In genomic region chr17:81910840-81911276, GRCh38 we compare ENCODE assay signal across 9 cellular contexts. TPM values are rescaled to one million over a fixed set of nuclear protein-coding genes. Genes with fewer than 3 reads are reported as not detected.
DNase-seq lines count a peak whose midpoint lies in the region; ATAC-seq, FAIRE-seq and TF ChIP-seq lines count a peak whose summit lies in the region.
"Had no signal": no experiment of that assay in that cellular context is flagged by ENCODE, and none has a peak within 500 bp of the region (broad histone marks: within the 10 kb centered on the region; RNA-seq: fewer than 3 reads in every experiment).

No MANE protein-coding gene starts in this region.

- H3K27me3 Mint-ChIP-seq in activated CD4-positive, alpha-beta T cell treated with anti-CD3 and anti-CD28 coated beads, Interleukin-2, amount 10 ng/mL, durations not matched to agents 24 days and 14 days, result no peaks in the 10 kb centered on the region

- no peaks in the 10 kb centered on the region for H3K9me3 ChIP-seq in SK-N-SH

- peak overlapping the region; percentile 85 to 96 for H3K4me3 ChIP-seq in SK-N-SH (ENCODE audit: low read depth in 2 of 2, low read length in 1 of 2)
- H3K4me3 ChIP-seq in foreskin fibroblast (ENCODE audit: low read depth in 1 of 2, low read length in 2 of 2), result peak overlapping the region; percentile 74 to 81
- peak overlapping the region; percentile 73 for H3K4me3 ChIP-seq in retinal pigment epithelial cell (ENCODE audit: low read length)

- H4K20me1 ChIP-seq in SK-N-SH (ENCODE audit: insufficient read depth), result peaks cover 22% of the 10 kb centered on the region

- peak overlapping the region; percentile 86 for H3K4me3 Mint-ChIP-seq in activated CD4-positive, alpha-beta T cell treated with anti-CD3 and anti-CD28 coated beads, Interleukin-2, amount 10 ng/mL, durations not matched to agents 24 days and 14 days

- H3K27ac Mint-ChIP-seq in activated CD4-positive, alpha-beta T cell treated with anti-CD3 and anti-CD28 coated beads, Interleukin-2, amount 10 ng/mL, durations not matched to agents 24 days and 14 days, result peak overlapping the region; percentile 62

- peak overlapping the region; percentile 71 for H3K9ac ChIP-seq in SK-N-SH

- peak overlapping the region in 1 of 2 experiments; percentile 44; a peak in 1 of 4 replicates for H3K27ac ChIP-seq in SK-N-SH (ENCODE audit: low read depth in 2 of 2, low read length in 1 of 2)

- no peak for TF ChIP-seq EP300 in SK-N-SH (IDR thresholded peaks at IDR 0.05; ENCODE audit: borderline replicate concordance in 1 of 2, low read depth in 1 of 2, low read length in 1 of 2)

- no peak for DNase-seq in activated CD4-positive, alpha-beta T cell treated with anti-CD3 and anti-CD28 coated beads, Interleukin-2, amount 10 ng/mL, durations not matched to agents 24 days and 14 days
- no peak for DNase-seq in activated CD4-positive, alpha-beta T cell treated with anti-CD3 and anti-CD28 coated beads, Interleukin-2, amount 50 U/mL, for 48 hours
- DNase-seq in SK-N-SH (no peak), foreskin fibroblast (peak in 1 of 2 donors; percentile 43), retinal pigment epithelial cell (ENCODE audit: low read depth) (no peak), GM19240 (ENCODE audit: insufficient read length, low spot score) (no peak), GM19239 (ENCODE audit: insufficient read length, low spot score) (no peak)

- H3K79me2 ChIP-seq in SK-N-SH (ENCODE audit: insufficient read depth), result peaks cover 17% of the 10 kb centered on the region

- POLR2A ChIA-PET in SK-N-SH (lab: Yijun Ruan, JAX), result interaction anchor here (0.6 to 1.7 kb wide), 2 partner anchors 9 to 44 kb away, joined by 3 to 6 read pairs; no protein-coding TSS in a partner anchor

- peaks cover 10% of the 10 kb centered on the region for H3K4me1 Mint-ChIP-seq in activated CD4-positive, alpha-beta T cell treated with anti-CD3 and anti-CD28 coated beads, Interleukin-2, amount 10 ng/mL, durations not matched to agents 24 days and 14 days

- no peaks in the 10 kb centered on the region for H3K9me3 Mint-ChIP-seq in activated CD4-positive, alpha-beta T cell treated with anti-CD3 and anti-CD28 coated beads, Interleukin-2, amount 10 ng/mL, durations not matched to agents 24 days and 14 days

- FAIRE-seq in GM19239 (lab: Jason Lieb, UNC), result no peak
- FAIRE-seq: endometrium had no signal

- CTCF ChIA-PET in SK-N-SH (lab: Yijun Ruan, JAX), result interaction anchor here (0.6 to 3.8 kb wide), 5 partner anchors 9 to 110 kb away, joined by 3 to 20 read pairs (median 4); no protein-coding TSS in a partner anchor

- peaks cover 34% of the 10 kb centered on the region for H3K36me3 Mint-ChIP-seq in activated CD4-positive, alpha-beta T cell treated with anti-CD3 and anti-CD28 coated beads, Interleukin-2, amount 10 ng/mL, durations not matched to agents 24 days and 14 days (ENCODE audit: low read depth)

- no peak for TF ChIP-seq RAD21 in SK-N-SH (IDR thresholded peaks at IDR 0.05; ENCODE audit: low read length)

- H3K4me2 ChIP-seq in SK-N-SH, result peak overlapping the region; percentile 100

- ATAC-seq in HG02759 (IDR thresholded peaks at IDR 0.05; ENCODE audit: unreplicated experiment), result peak; percentile 49

- H3K36me3 ChIP-seq in SK-N-SH (replicated peaks in 1 of 2; ENCODE audit: control insufficient read depth in 1 of 2, insufficient read depth in 2 of 2, low read length in 1 of 2), result peaks cover 26 to 73% of the 10 kb centered on the region in 2 experiments

- intact Hi-C loops in activated CD4-positive, alpha-beta T cell treated with anti-CD3 and anti-CD28 coated beads, Interleukin-2, amount 10 ng/mL, durations not matched to agents 24 days and 14 days (cut with micrococcal nuclease), result loop anchor here (2.0 kb wide), 1 partner anchor 16 kb away; the partner anchor contains the start of gene MAFG

- H3F3A ChIP-seq in SK-N-SH (replicated peaks; ENCODE audit: insufficient read depth), result peaks cover 12% of the 10 kb centered on the region

- H3K4me1 ChIP-seq in SK-N-SH (ENCODE audit: control insufficient read depth in 1 of 2, insufficient read depth in 2 of 2, low read depth in 1 of 2, low read length in 1 of 2), result peaks cover 8 to 15% of the 10 kb centered on the region in 2 experiments; a peak in 2 of 4 replicates

- 3% methylated on average over 18 of the region's 55 CpGs for WGBS in SK-N-SH (ENCODE audit: low lambda C conversion rate)

- no peaks in the 10 kb centered on the region for H3K9me2 ChIP-seq in SK-N-SH

- TF ChIP-seq CTCF in SK-N-SH (IDR thresholded peaks at IDR 0.05), result no peak
- no peak for TF ChIP-seq CTCF in foreskin fibroblast (IDR thresholded peaks at IDR 0.05; ENCODE audit: low read depth, low read length)
- TF ChIP-seq CTCF in retinal pigment epithelial cell (conservative IDR thresholded peaks at IDR 0.05; ENCODE audit: low read depth, low read length), result no peak

- no peak overlapping the region; the same call in 1 of the 2 replicates for H2AFZ ChIP-seq in SK-N-SH (ENCODE audit: low read depth)

- no peaks in the 10 kb centered on the region for H3K27me3 ChIP-seq in SK-N-SH (ENCODE audit: insufficient read depth)

TF ChIP-seq in SK-N-SH, 30 proteins besides CTCF, POLR2A, EP300 and RAD21:
- TF ChIP-seq SIN3A (IDR thresholded peaks at IDR 0.05; ENCODE audit: borderline replicate concordance, low read depth, low read length) (peak; percentile 20; the same call in 1 of the 2 replicates), POLR2AphosphoS5 (IDR thresholded peaks at IDR 0.05; ENCODE audit: low read depth, low read length) (no peak), YY1 (IDR thresholded peaks at IDR 0.05; ENCODE audit: low read depth) (no peak), ELF1 (IDR thresholded peaks at IDR 0.05) (no peak), MXI1 (IDR thresholded peaks at IDR 0.05; ENCODE audit: low read depth, low read length) (peak; percentile 49; the same call in 1 of the 2 replicates), FOSL2 (IDR thresholded peaks at IDR 0.05; ENCODE audit: borderline replicate concordance, low read depth) (no peak), GABPA (IDR thresholded peaks at IDR 0.05; ENCODE audit: low read depth) (0 out of 2 replicates have a peak, but pooled peaks have one; percentile 14)
- TF ChIP-seq, protein P1, sequence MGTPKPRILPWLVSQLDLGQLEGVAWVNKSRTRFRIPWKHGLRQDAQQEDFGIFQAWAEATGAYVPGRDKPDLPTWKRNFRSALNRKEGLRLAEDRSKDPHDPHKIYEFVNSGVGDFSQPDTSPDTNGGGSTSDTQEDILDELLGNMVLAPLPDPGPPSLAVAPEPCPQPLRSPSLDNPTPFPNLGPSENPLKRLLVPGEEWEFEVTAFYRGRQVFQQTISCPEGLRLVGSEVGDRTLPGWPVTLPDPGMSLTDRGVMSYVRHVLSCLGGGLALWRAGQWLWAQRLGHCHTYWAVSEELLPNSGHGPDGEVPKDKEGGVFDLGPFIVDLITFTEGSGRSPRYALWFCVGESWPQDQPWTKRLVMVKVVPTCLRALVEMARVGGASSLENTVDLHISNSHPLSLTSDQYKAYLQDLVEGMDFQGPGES (IDR thresholded peaks at IDR 0.05; ENCODE audit: low read depth, low read length), result no peak
TF ChIP-seq in SK-N-SH: peak in this region for 3.

RNA-seq across cellular contexts. Expression of gene PCYT2, which starts 0.3 kb away (rescaled TPM):
- total RNA-seq in activated CD4-positive, alpha-beta T cell treated with anti-CD3 and anti-CD28 coated beads, Interleukin-2, amount 10 ng/mL, durations not matched to agents 24 days and 14 days, result 43.0 and 46.5 TPM in 2 replicates
- polyA plus RNA-seq in SK-N-SH (2012; rRNA removed), result 46.2 and 54.1 TPM in 2 replicates
- 23.8 and 36.1 TPM in 2 replicates for polyA plus RNA-seq in SK-N-SH (2012; cell fraction: cytosol; rRNA removed)
- 97.5 and 110 TPM in 2 replicates for polyA plus RNA-seq in SK-N-SH (2012; cell fraction: nucleus; rRNA removed)

RNA-seq across cellular contexts. Expression of gene SIRT7, which starts 7.1 kb away (rescaled TPM):
- total RNA-seq in activated CD4-positive, alpha-beta T cell treated with anti-CD3 and anti-CD28 coated beads, Interleukin-2, amount 10 ng/mL, durations not matched to agents 24 days and 14 days, result 54.9 and 58.2 TPM in 2 replicates
- polyA plus RNA-seq in SK-N-SH (2012; rRNA removed), result 32.6 and 34.1 TPM in 2 replicates
- polyA plus RNA-seq in SK-N-SH (2012; cell fraction: cytosol; rRNA removed), result 10.3 and 12.3 TPM in 2 replicates
- polyA plus RNA-seq in SK-N-SH (2012; cell fraction: nucleus; rRNA removed), result 182 and 254 TPM in 2 replicates

RNA-seq across cellular contexts. Expression of gene NPB, which starts 8.8 kb away (rescaled TPM):
- 0.30 and 0.40 TPM in 2 replicates for total RNA-seq in activated CD4-positive, alpha-beta T cell treated with anti-CD3 and anti-CD28 coated beads, Interleukin-2, amount 10 ng/mL, durations not matched to agents 24 days and 14 days
- polyA plus RNA-seq in SK-N-SH (2012; rRNA removed), result 0.91 and 2.4 TPM in 2 replicates
- 1.0 and 1.9 TPM in 2 replicates for polyA plus RNA-seq in SK-N-SH (2012; cell fraction: cytosol; rRNA removed)
- polyA plus RNA-seq in SK-N-SH (2012; cell fraction: nucleus; rRNA removed), result 0.89 and 2.1 TPM in 2 replicates

RNA-seq across cellular contexts. Expression of gene MAFG, which starts 16.7 kb away (rescaled TPM):
- 32.5 and 33.3 TPM in 2 replicates for total RNA-seq in activated CD4-positive, alpha-beta T cell treated with anti-CD3 and anti-CD28 coated beads, Interleukin-2, amount 10 ng/mL, durations not matched to agents 24 days and 14 days
- 30.3 and 38.7 TPM in 2 replicates for polyA plus RNA-seq in SK-N-SH (2012; rRNA removed)
- 22.2 and 29.1 TPM in 2 replicates for polyA plus RNA-seq in SK-N-SH (2012; cell fraction: cytosol; rRNA removed)
- 88.8 and 95.8 TPM in 2 replicates for polyA plus RNA-seq in SK-N-SH (2012; cell fraction: nucleus; rRNA removed)

RNA-seq across cellular contexts. Expression of gene ANAPC11, which starts 19.3 kb away (rescaled TPM):
- 132 and 135 TPM in 2 replicates for total RNA-seq in activated CD4-positive, alpha-beta T cell treated with anti-CD3 and anti-CD28 coated beads, Interleukin-2, amount 10 ng/mL, durations not matched to agents 24 days and 14 days
- 1,022 and 1,275 TPM in 2 replicates for polyA plus RNA-seq in SK-N-SH (2012; rRNA removed)
- 764 and 988 TPM in 2 replicates for polyA plus RNA-seq in SK-N-SH (2012; cell fraction: cytosol; rRNA removed)
- polyA plus RNA-seq in SK-N-SH (2012; cell fraction: nucleus; rRNA removed), result 313 and 563 TPM in 2 replicates
